In the genomic region with DNA sequence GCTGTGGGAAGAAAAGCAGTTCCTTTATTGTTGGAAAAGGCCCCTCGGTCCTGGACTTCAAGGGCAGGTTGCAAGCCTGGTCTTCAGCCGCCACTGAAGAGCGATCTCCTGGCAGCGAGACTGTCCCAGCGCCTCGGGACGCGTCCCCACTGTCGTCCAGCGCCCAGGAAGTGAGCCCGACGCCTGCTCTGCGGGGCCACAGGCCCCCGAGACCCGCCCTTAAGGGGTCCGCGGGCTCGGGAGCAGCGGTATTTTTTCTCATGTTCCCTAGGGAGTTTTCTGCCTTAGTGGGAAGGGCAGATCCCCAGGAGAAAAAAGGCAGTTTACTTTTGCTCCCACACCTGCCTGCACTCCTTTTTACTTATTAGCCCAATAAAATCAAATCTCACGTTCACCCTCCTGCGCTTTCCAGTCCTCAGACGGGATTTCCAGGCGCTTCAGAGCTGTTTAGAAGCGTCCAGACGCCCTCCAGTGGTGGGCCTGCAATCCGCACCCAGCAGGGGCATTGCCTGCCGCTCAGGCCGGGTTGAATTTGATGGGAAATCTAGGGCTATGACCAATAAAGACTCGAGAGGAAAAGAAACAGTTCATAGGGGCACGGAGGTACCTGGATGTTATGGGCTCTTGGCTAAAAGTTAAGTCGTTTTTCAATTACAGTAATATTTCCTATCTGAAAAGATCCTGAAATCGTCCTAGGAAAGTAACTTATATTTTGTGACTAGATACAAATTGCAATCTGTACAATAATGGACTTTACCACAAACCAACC, we compare ENCODE assay signal across 8 cellular contexts. TPM values are rescaled to one million over a fixed set of nuclear protein-coding genes. Genes with fewer than 3 reads are reported as not detected.
DNase-seq lines count a peak whose midpoint lies in the region; ATAC-seq and TF ChIP-seq lines count a peak whose summit lies in the region.

No MANE protein-coding gene starts in this region.

- POLR2A ChIA-PET in CD8-positive, alpha-beta T cell (lab: Charles Lee): no interaction called here

- peak overlapping the region; percentile 87 for H3K4me3 Mint-ChIP-seq in CD8-positive, alpha-beta T cell

- peaks cover 24% of the 10 kb centered on the region for H3K79me2 ChIP-seq in mesendoderm (ENCODE audit: control insufficient read depth, insufficient read depth, low read length)

- H3K23ac ChIP-seq in mesendoderm (ENCODE audit: low read length): no peak overlapping the region

- H3K9me3 ChIP-seq in CD8-positive, alpha-beta T cell (ENCODE audit: low read length): no peaks in the 10 kb centered on the region
- H3K9me3 ChIP-seq in endocrine pancreas (ENCODE audit: control insufficient read depth, low read length): no peaks in the 10 kb centered on the region

- H3K9me3 Mint-ChIP-seq in CD8-positive, alpha-beta T cell: no peaks in the 10 kb centered on the region

- H2BK15ac ChIP-seq in mesendoderm (replicated peaks; ENCODE audit: low read depth): peak overlapping the region; percentile 4

- no peaks in the 10 kb centered on the region for H3K36me3 Mint-ChIP-seq in CD8-positive, alpha-beta T cell

- H3K4me1 Mint-ChIP-seq in CD8-positive, alpha-beta T cell (ENCODE audit: low read depth): peaks cover 32% of the 10 kb centered on the region

- peak overlapping the region; percentile 88 for H3K56ac ChIP-seq in mesendoderm (ENCODE audit: low read length)

- H4K8ac ChIP-seq in mesendoderm (ENCODE audit: low read depth, low read length): no peak overlapping the region

- peak; percentile 81 for TF ChIP-seq CTCF in CD8-positive, alpha-beta T cell (IDR thresholded peaks at IDR 0.05)

- peak overlapping the region; percentile 81 for H3K4ac ChIP-seq in mesendoderm (ENCODE audit: low read depth, low read length)

- no peak overlapping the region for H4K5ac ChIP-seq in mesendoderm (ENCODE audit: low read length)

- H3K4me2 ChIP-seq in mesendoderm (ENCODE audit: low read length): peak overlapping the region; percentile 94

- peak overlapping the region; percentile 44 for H3K4me3 ChIP-seq in CD8-positive, alpha-beta T cell (ENCODE audit: low read depth, low read length)
- peak overlapping the region; percentile 74 for H3K4me3 ChIP-seq in endocrine pancreas (ENCODE audit: control insufficient read depth, insufficient read depth, low read length)
- H3K4me3 ChIP-seq in mesendoderm (ENCODE audit: low read length): peak overlapping the region; percentile 38

- peak; percentile 76 for ATAC-seq in CD8-positive, alpha-beta T cell
- ATAC-seq in GM19463 (IDR thresholded peaks at IDR 0.05; ENCODE audit: unreplicated experiment) (peak; percentile 48), HG03575 (IDR thresholded peaks at IDR 0.05; ENCODE audit: extremely low read depth, insufficient number of reproducible peaks, low FRiP score, unreplicated experiment) (peak; percentile 78)

- no peaks in the 10 kb centered on the region for H3K79me1 ChIP-seq in mesendoderm (ENCODE audit: low read length)

- peaks cover 21% of the 10 kb centered on the region for H3K27me3 ChIP-seq in CD8-positive, alpha-beta T cell (ENCODE audit: insufficient read depth, low read length)
- H3K27me3 ChIP-seq in endocrine pancreas (ENCODE audit: control insufficient read depth, insufficient read depth, low read length) (no peaks in the 10 kb centered on the region), mesendoderm (ENCODE audit: insufficient read depth, low read length, poor library complexity) (no peaks in the 10 kb centered on the region)

- peaks cover 63% of the 10 kb centered on the region for H3K27me3 Mint-ChIP-seq in CD8-positive, alpha-beta T cell (ENCODE audit: low read depth)

- no peak overlapping the region for H2AK5ac ChIP-seq in mesendoderm (ENCODE audit: low read length)

- peak overlapping the region; percentile 100 for H3K18ac ChIP-seq in mesendoderm (ENCODE audit: low read length)

- peak overlapping the region; percentile 23 for H3K9ac ChIP-seq in endocrine pancreas (ENCODE audit: control insufficient read depth, insufficient read depth, low read length)
- H3K9ac ChIP-seq in mesendoderm (ENCODE audit: low read length): peak overlapping the region; percentile 80

- peaks cover 28% of the 10 kb centered on the region for H3K4me1 ChIP-seq in CD8-positive, alpha-beta T cell (ENCODE audit: insufficient read depth, low read length)
- H3K4me1 ChIP-seq in endocrine pancreas (ENCODE audit: control insufficient read depth, insufficient read depth, low read length) (no peaks in the 10 kb centered on the region), mesendoderm (ENCODE audit: control insufficient read depth, low read depth, low read length) (no peaks in the 10 kb centered on the region)

- intact Hi-C loops in CD8-positive, alpha-beta T cell (cut with DNase I, micrococcal nuclease): loop anchor here in 1 of 2 experiments (10.0 kb wide), 1 partner anchor 671 kb away; no protein-coding TSS in a partner anchor

- no peaks in the 10 kb centered on the region for H3K36me3 ChIP-seq in CD8-positive, alpha-beta T cell (ENCODE audit: insufficient read depth, low read length)
- H3K36me3 ChIP-seq in endocrine pancreas (ENCODE audit: control insufficient read depth, insufficient read depth, low read length) (no peaks in the 10 kb centered on the region), mesendoderm (ENCODE audit: control insufficient read depth, insufficient read depth, low read length) (no peaks in the 10 kb centered on the region)

- H2BK120ac ChIP-seq in mesendoderm (ENCODE audit: low read depth, low read length): peak overlapping the region; percentile 99

- DNase-seq in CD8-positive, alpha-beta T cell: peak; percentile 40 to 74 (median 63)
- peak; percentile 65 for DNase-seq in NCI-H82 treated with DMSO at 0.1 percent for 48 hours (lab: John Stamatoyannopoulos, UW; ENCODE audit: unreplicated experiment)
- peak in 2 of 3 experiments; percentile 47 to 50 for DNase-seq in activated CD8-positive, alpha-beta memory T cell treated with anti-CD3 and anti-CD28 coated beads for 48 hours (ENCODE audit: low read depth in 2 of 3, low spot score in 2 of 3)
- DNase-seq in mesendoderm: peak; percentile 96
- peak; percentile 45 for DNase-seq in stimulated activated CD8-positive, alpha-beta memory T cell treated with anti-CD3 and anti-CD28 coated beads, Interleukin-12 subunit alpha, Interleukin-12 subunit beta, amount 100 ng/mL, for 4 hours (ENCODE audit: low read depth)

- no peak overlapping the region for H3K27ac Mint-ChIP-seq in CD8-positive, alpha-beta T cell

- CTCF ChIA-PET in CD8-positive, alpha-beta T cell (lab: Charles Lee): interaction anchor here (0.6 to 1.4 kb wide), 4 partner anchors 10 to 891 kb away, joined by 3 to 4 read pairs (median 3); no protein-coding TSS in a partner anchor

- no peak overlapping the region for H2BK5ac ChIP-seq in mesendoderm (ENCODE audit: low read length)

- no CpG with 5 or more reads among the region's 32 CpGs for WGBS in mesendoderm (ENCODE audit: extremely low coverage, insufficient coverage, low lambda C conversion rate)

- no peak overlapping the region for H3K27ac ChIP-seq in CD8-positive, alpha-beta T cell (ENCODE audit: low read depth, low read length)
- peak overlapping the region; percentile 97 for H3K27ac ChIP-seq in mesendoderm (ENCODE audit: low read depth, low read length)

RNA-seq across cellular contexts. Expression of gene EFNA5, which starts 2.8 kb away (rescaled TPM):
- not detected for total RNA-seq in CD8-positive, alpha-beta T cell
- polyA plus RNA-seq in mesendoderm (2013, experiment 1 of 2): 29.1 TPM
- 27.0 TPM for polyA plus RNA-seq in mesendoderm (2013, experiment 2 of 2)

Comparison
In these comparisons a context has a peak if more than half of its experiments do, and no peak if none do; other contexts are left out.
1. DNase-seq: peak in every context shown above with its lines; median percentile 96 in mesendoderm; 65 in NCI-H82 treated with DMSO at 0.1 percent for 48 hours; 63 in CD8-positive, alpha-beta T cell; 48 in activated CD8-positive, alpha-beta memory T cell treated with anti-CD3 and anti-CD28 coated beads for 48 hours; 45 in stimulated activated CD8-positive, alpha-beta memory T cell treated with anti-CD3 and anti-CD28 coated beads, Interleukin-12 subunit alpha, Interleukin-12 subunit beta, amount 100 ng/mL, for 4 hours.